Comparison of ENCODE assay signal across 17 cellular contexts in the genomic region with DNA sequence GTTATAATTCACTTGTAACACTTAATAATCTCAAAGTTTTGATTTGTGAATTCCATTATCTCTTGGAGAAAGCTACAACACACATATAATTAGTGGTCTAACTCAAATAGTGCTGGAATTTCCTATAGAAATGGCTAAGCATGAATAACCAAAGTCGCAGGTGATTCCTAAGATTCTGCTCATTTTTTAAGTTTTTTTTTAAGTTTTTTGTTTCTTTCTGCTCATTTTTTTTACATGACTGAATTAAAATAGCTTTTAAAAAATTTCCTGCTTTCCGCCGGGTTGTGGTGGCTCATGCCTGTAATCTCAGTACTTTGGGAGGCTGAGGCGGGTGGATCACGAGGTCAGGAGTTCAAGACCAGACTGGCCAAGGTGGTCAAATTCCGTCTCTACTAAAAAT.
DNase-seq lines count a peak whose midpoint lies in the region; ATAC-seq and TF ChIP-seq lines count a peak whose summit lies in the region.
"Had no signal": no experiment of that assay in that cellular context is flagged by ENCODE, and none has a peak within 500 bp of the region (broad histone marks: within the 10 kb centered on the region; RNA-seq: fewer than 3 reads in every experiment).

No MANE protein-coding gene starts in this region.

- peaks cover 70% of the 10 kb centered on the region for H3K4me1 Mint-ChIP-seq in GM23338
- peaks cover 42% of the 10 kb centered on the region for H3K4me1 Mint-ChIP-seq in chondrocyte (ENCODE audit: low read depth)
- H3K4me1 Mint-ChIP-seq: B cell had no signal

- no peaks in the 10 kb centered on the region for H4K20me1 ChIP-seq in GM23338 (replicated peaks; ENCODE audit: insufficient read depth)

- peak overlapping the region; percentile 34; the same call in 1 of the 2 replicates for H3K4me2 ChIP-seq in GM23338
- no peak overlapping the region for H3K4me2 ChIP-seq in trophoblast cell (ENCODE audit: low read length)

- peaks cover 32% of the 10 kb centered on the region for H3K36me3 Mint-ChIP-seq in GM23338 (ENCODE audit: low read depth)
- H3K36me3 Mint-ChIP-seq in chondrocyte (ENCODE audit: low read depth) = peaks cover 2% of the 10 kb centered on the region

- no peak for DNase-seq in GM23338 (ENCODE audit: low spot score)
- DNase-seq in chondrocyte (ENCODE audit: low spot score) = no peak
- DNase-seq in trophoblast cell = peak; percentile 27 to 82
- no peak for DNase-seq in brain microvascular endothelial cell
- no peak for DNase-seq in LoVo (ENCODE audit: low spot score)
- no peak for DNase-seq in NCI-H2107 (lab: John Stamatoyannopoulos, UW)
- DNase-seq: 8988T; ACHN; C1 segment of cervical spinal cord; Calu3; CD4-positive, alpha-beta T cell; DMS 273 treated with DMSO at 0.1 percent for 48 hours; IMR-90; KBM-7 had no signal

- H3K4ac ChIP-seq in trophoblast cell (ENCODE audit: low read depth, low read length) = peak overlapping the region; percentile 55

- no peak overlapping the region for H3K18ac ChIP-seq in trophoblast cell (ENCODE audit: low read length)

- no peaks in the 10 kb centered on the region for H3K36me3 ChIP-seq in GM23338 (ENCODE audit: insufficient read depth)
- peaks cover 12% of the 10 kb centered on the region for H3K36me3 ChIP-seq in HUES6 (ENCODE audit: control insufficient read depth, insufficient read depth, low read length)
- H3K36me3 ChIP-seq in trophoblast cell (ENCODE audit: control insufficient read depth in 1 of 2, insufficient read depth in 2 of 2, low read length in 2 of 2) = no peaks in the 10 kb centered on the region
- no peaks in the 10 kb centered on the region for H3K36me3 ChIP-seq in brain microvascular endothelial cell (replicated peaks)

- H2AFZ ChIP-seq in GM23338 = no peak overlapping the region
- H2AFZ ChIP-seq in trophoblast cell (ENCODE audit: insufficient read depth, low read length, poor library complexity) = no peak overlapping the region

- H3K27me3 Mint-ChIP-seq in GM23338 (ENCODE audit: insufficient read depth, low read depth, poor library complexity) (peaks cover 6% of the 10 kb centered on the region), chondrocyte (ENCODE audit: low read depth) (no peaks in the 10 kb centered on the region)
- H3K27me3 Mint-ChIP-seq: B cell; CD4-positive, alpha-beta T cell had no signal

- H3K9me2 ChIP-seq in GM23338 (ENCODE audit: insufficient read depth) = 0 out of 2 replicates have a peak, but pooled peaks cover 4% of the 10 kb centered on the region

- peaks cover 75% of the 10 kb centered on the region for H3K79me2 ChIP-seq in GM23338 (replicated peaks; ENCODE audit: insufficient read depth)
- peaks cover 1% of the 10 kb centered on the region for H3K79me2 ChIP-seq in trophoblast cell (ENCODE audit: control insufficient read depth, insufficient read depth, low read length, poor library complexity)

- peak overlapping the region; percentile 71 for H3K9ac ChIP-seq in HUES6 (ENCODE audit: low read length)
- H3K9ac ChIP-seq in trophoblast cell (ENCODE audit: low read length) = no peak overlapping the region

- no peak overlapping the region for H3K23ac ChIP-seq in trophoblast cell (ENCODE audit: low read length)

- H3K27ac ChIP-seq in GM23338 (ENCODE audit: low read depth) (peak overlapping the region; percentile 99), HUES6 (ENCODE audit: low read depth, low read length) (peak overlapping the region; percentile 85), trophoblast cell (ENCODE audit: low read depth, low read length) (no peak overlapping the region), brain microvascular endothelial cell (no peak overlapping the region)

- H3F3A ChIP-seq in GM23338 (replicated peaks; ENCODE audit: low read depth) = peaks cover 5% of the 10 kb centered on the region; the same call in 1 of the 2 replicates

- no peak for ATAC-seq in GM23338
- ATAC-seq: HCT116 had no signal

- H2BK12ac ChIP-seq in trophoblast cell (ENCODE audit: low read length) = no peak overlapping the region

- no peak overlapping the region for H3K14ac ChIP-seq in trophoblast cell (ENCODE audit: low read length)

- no peak overlapping the region for H2BK120ac ChIP-seq in trophoblast cell (ENCODE audit: insufficient read depth, low read length, poor library complexity)

- in situ Hi-C loops in brain microvascular endothelial cell (cut with HindIII; ENCODE audit: low pct_ligation_motif_present, low sequenced_read_pairs) = no loop called here

- no peak overlapping the region for H4K8ac ChIP-seq in trophoblast cell (ENCODE audit: low read depth, low read length)

- no peak overlapping the region for H4K91ac ChIP-seq in trophoblast cell (ENCODE audit: low read depth, low read length)

- H4K12ac ChIP-seq in trophoblast cell (ENCODE audit: low read depth, low read length) = no peak overlapping the region

- no peak overlapping the region for H2AK5ac ChIP-seq in trophoblast cell (ENCODE audit: low read length)

- H3K79me1 ChIP-seq in trophoblast cell (ENCODE audit: low read length) = no peaks in the 10 kb centered on the region

- no peaks in the 10 kb centered on the region for H3K9me3 Mint-ChIP-seq in GM23338
- no peaks in the 10 kb centered on the region for H3K9me3 Mint-ChIP-seq in chondrocyte (ENCODE audit: low read depth)
- H3K9me3 Mint-ChIP-seq: CD4-positive, alpha-beta T cell had no signal

- WGBS in trophoblast cell (ENCODE audit: extremely low coverage, insufficient coverage, insufficient read length) = no CpG with 5 or more reads among the region's 6 CpGs

- H3K27ac Mint-ChIP-seq in GM23338 = peak overlapping the region; percentile 94; the same call in 1 of the 2 replicates
- peak overlapping the region; percentile 74 for H3K27ac Mint-ChIP-seq in chondrocyte (ENCODE audit: unreplicated experiment)
- H3K27ac Mint-ChIP-seq: B cell; CD4-positive, alpha-beta T cell had no signal

- H3K4me3 Mint-ChIP-seq in GM23338 = no peak overlapping the region
- H3K4me3 Mint-ChIP-seq in chondrocyte (ENCODE audit: unreplicated experiment) = no peak overlapping the region
- H3K4me3 Mint-ChIP-seq: B cell; CD4-positive, alpha-beta T cell had no signal

- H3K4me1 ChIP-seq in GM23338 (ENCODE audit: insufficient read depth) (peaks cover 69% of the 10 kb centered on the region), HUES6 (ENCODE audit: control insufficient read depth, insufficient read depth, low read length) (peaks cover 57% of the 10 kb centered on the region), trophoblast cell (ENCODE audit: control insufficient read depth in 1 of 2, insufficient read depth in 2 of 2, low read length in 2 of 2) (no peaks in the 10 kb centered on the region)

- no peak overlapping the region for H3K4me3 ChIP-seq in GM23338
- H3K4me3 ChIP-seq in HUES6 (ENCODE audit: low read depth, low read length) = no peak overlapping the region
- no peak overlapping the region for H3K4me3 ChIP-seq in trophoblast cell (ENCODE audit: low read depth, low read length)
- H3K4me3 ChIP-seq in brain microvascular endothelial cell (ENCODE audit: low read depth, low read length) = no peak overlapping the region

- H3K27me3 ChIP-seq in GM23338 (ENCODE audit: insufficient read depth) = no peaks in the 10 kb centered on the region
- no peaks in the 10 kb centered on the region for H3K27me3 ChIP-seq in HUES6 (ENCODE audit: control insufficient read depth, insufficient read depth, low read length)
- no peaks in the 10 kb centered on the region for H3K27me3 ChIP-seq in trophoblast cell (ENCODE audit: insufficient read depth, low read length)
- H3K27me3 ChIP-seq in brain microvascular endothelial cell (replicated peaks) = no peaks in the 10 kb centered on the region

- H3K9me3 ChIP-seq in HUES6 (ENCODE audit: control insufficient read depth, insufficient read depth, low read depth, low read length) = peaks cover 2% of the 10 kb centered on the region; the same call in 1 of the 2 replicates
- H3K9me3 ChIP-seq in trophoblast cell (ENCODE audit: insufficient read depth, low read depth, low read length) = no peaks in the 10 kb centered on the region

- no peak overlapping the region for H2BK5ac ChIP-seq in trophoblast cell (ENCODE audit: low read depth, low read length, poor library complexity)

- TF ChIP-seq CTCF in GM23338 (conservative IDR thresholded peaks at IDR 0.05; ENCODE audit: low read depth in 2 of 2) = no peak
- no peak for TF ChIP-seq CTCF in chondrocyte (IDR thresholded peaks at IDR 0.05)
- TF ChIP-seq CTCF in brain microvascular endothelial cell (IDR thresholded peaks at IDR 0.05; ENCODE audit: low read depth, low read length, missing control alignments) = no peak

TF ChIP-seq in GM23338, 12 proteins besides CTCF, POLR2A, EP300 and RAD21 (continues in another document):
- TF ChIP-seq EZH2 (IDR thresholded peaks at IDR 0.05; ENCODE audit: low read depth, unreplicated experiment) (no peak), NANOG (IDR thresholded peaks at IDR 0.05; ENCODE audit: borderline replicate concordance) (no peak), JUNB (IDR thresholded peaks at IDR 0.05; ENCODE audit: unreplicated experiment) (no peak), POLR2AphosphoS5 (IDR thresholded peaks at IDR 0.05; ENCODE audit: low read depth) (no peak)

Comparison
In these comparisons a context has a peak if more than half of its experiments do, and no peak if none do; other contexts are left out.
1. DNase-seq: peak in trophoblast cell (2 of 2); none in GM23338 (single experiment), chondrocyte (single experiment), brain microvascular endothelial cell (single experiment), LoVo (single experiment) and NCI-H2107 (single experiment).
2. H3K27ac ChIP-seq: peak in GM23338 (single experiment) and HUES6 (single experiment); none in trophoblast cell (single experiment) and brain microvascular endothelial cell (single experiment).